Comparison of ENCODE assay signal across 9 cellular contexts in genomic region chr7:151249732-151250072, GRCh38. TPM values are rescaled to one million over a fixed set of nuclear protein-coding genes. Genes with fewer than 3 reads are reported as not detected.
A peak's percentile ranks its signal among the peaks of the same experiment; 100 is the strongest.
DNase-seq lines count a peak whose midpoint lies in the region; ATAC-seq, FAIRE-seq and TF ChIP-seq lines count a peak whose summit lies in the region.
"Had no signal": no experiment of that assay in that cellular context is flagged by ENCODE, and none has a peak within 500 bp of the region (broad histone marks: within the 10 kb centered on the region; RNA-seq: fewer than 3 reads in every experiment).

No MANE protein-coding gene starts in this region.

- no peaks in the 10 kb centered on the region for H3K9me3 Mint-ChIP-seq in dendritic cell treated with granulocyte-macrophage colony-stimulating factor and Interleukin-4, amounts not matched to agents 40 ng/mL and 50 ng/mL, for 4 days
- H3K9me3 Mint-ChIP-seq in activated CD8-positive, alpha-beta memory T cell treated with anti-CD3 and anti-CD28 coated beads, Interleukin-2, amount 10 ng/mL, durations not matched to agents 7 days and 5 days (ENCODE audit: low read depth): no peaks in the 10 kb centered on the region
- H3K9me3 Mint-ChIP-seq in stimulated activated naive CD8-positive, alpha-beta T cell treated with anti-CD3 and anti-CD28 coated beads, Interleukin-15, amount 100 ng/mL, for 72 hours: no peaks in the 10 kb centered on the region

- peak overlapping the region; percentile 82 to 94; a peak in 5 of 6 replicates for H3K27ac ChIP-seq in A549
- no peak overlapping the region for H3K27ac ChIP-seq in HUES64 (ENCODE audit: low read depth, low read length)
- H3K27ac ChIP-seq in muscle layer of colon (ENCODE audit: low read depth, low read length): peak overlapping the region; percentile 95

- H3K36me3 ChIP-seq in HUES64 (ENCODE audit: insufficient read depth, low read length) (no peaks in the 10 kb centered on the region), muscle layer of colon (ENCODE audit: insufficient read depth, low read length) (no peaks in the 10 kb centered on the region)

- H3K27ac Mint-ChIP-seq in dendritic cell treated with granulocyte-macrophage colony-stimulating factor and Interleukin-4, amounts not matched to agents 40 ng/mL and 50 ng/mL, for 4 days: peak overlapping the region; percentile 45
- H3K27ac Mint-ChIP-seq in activated CD8-positive, alpha-beta memory T cell treated with anti-CD3 and anti-CD28 coated beads, Interleukin-2, amount 10 ng/mL, durations not matched to agents 7 days and 5 days: no peak overlapping the region
- no peak overlapping the region for H3K27ac Mint-ChIP-seq in stimulated activated naive CD8-positive, alpha-beta T cell treated with anti-CD3 and anti-CD28 coated beads, Interleukin-15, amount 100 ng/mL, for 72 hours

- H3K4me1 ChIP-seq in A549 (peaks cover 57% of the 10 kb centered on the region), HUES64 (ENCODE audit: insufficient read depth, low read length) (peaks cover 42% of the 10 kb centered on the region), muscle layer of colon (ENCODE audit: insufficient read depth, low read length) (peaks cover 61% of the 10 kb centered on the region)

- TF ChIP-seq EP300 in A549 (IDR thresholded peaks at IDR 0.05): no peak

- H3K9ac ChIP-seq in HUES64 (ENCODE audit: low read depth, low read length) (no peak overlapping the region), muscle layer of colon (ENCODE audit: low read length) (peak overlapping the region; percentile 33)

- H3K4me3 Mint-ChIP-seq in dendritic cell treated with granulocyte-macrophage colony-stimulating factor and Interleukin-4, amounts not matched to agents 40 ng/mL and 50 ng/mL, for 4 days: peak overlapping the region; percentile 59
- H3K4me3 Mint-ChIP-seq in activated CD8-positive, alpha-beta memory T cell treated with anti-CD3 and anti-CD28 coated beads, Interleukin-2, amount 10 ng/mL, durations not matched to agents 7 days and 5 days: no peak overlapping the region
- peak overlapping the region in 1 of 2 donors; percentile 47 for H3K4me3 Mint-ChIP-seq in stimulated activated naive CD8-positive, alpha-beta T cell treated with anti-CD3 and anti-CD28 coated beads, Interleukin-15, amount 100 ng/mL, for 72 hours

- no peaks in the 10 kb centered on the region for H3K36me3 Mint-ChIP-seq in dendritic cell treated with granulocyte-macrophage colony-stimulating factor and Interleukin-4, amounts not matched to agents 40 ng/mL and 50 ng/mL, for 4 days (ENCODE audit: low read depth)
- H3K36me3 Mint-ChIP-seq in activated CD8-positive, alpha-beta memory T cell treated with anti-CD3 and anti-CD28 coated beads, Interleukin-2, amount 10 ng/mL, durations not matched to agents 7 days and 5 days: no peaks in the 10 kb centered on the region

- TF ChIP-seq CTCF in A549 (IDR thresholded peaks at IDR 0.05): no peak

- CTCF ChIA-PET in A549 (lab: Yijun Ruan, JAX): interaction anchor here (1.8 kb wide), 1 partner anchor 53 kb away, joined by 6 read pairs; no protein-coding TSS in a partner anchor
- CTCF ChIA-PET in activated CD8-positive, alpha-beta memory T cell treated with anti-CD3 and anti-CD28 coated beads, Interleukin-2, amount 10 ng/mL, durations not matched to agents 7 days and 5 days (lab: Charles Lee): interaction anchor here (0.9 to 2.2 kb wide), 2 partner anchors 54 to 126 kb away, joined by 3 to 5 read pairs; no protein-coding TSS in a partner anchor

- peak overlapping the region; percentile 97 for H3K4me2 ChIP-seq in A549

- intact Hi-C loops in dendritic cell treated with granulocyte-macrophage colony-stimulating factor and Interleukin-4, amounts not matched to agents 40 ng/mL and 50 ng/mL, for 4 days (cut with micrococcal nuclease): no loop called here

- peaks cover 88% of the 10 kb centered on the region for H3K27me3 Mint-ChIP-seq in dendritic cell treated with granulocyte-macrophage colony-stimulating factor and Interleukin-4, amounts not matched to agents 40 ng/mL and 50 ng/mL, for 4 days
- peaks cover 80% of the 10 kb centered on the region for H3K27me3 Mint-ChIP-seq in activated CD8-positive, alpha-beta memory T cell treated with anti-CD3 and anti-CD28 coated beads, Interleukin-2, amount 10 ng/mL, durations not matched to agents 7 days and 5 days
- H3K27me3 Mint-ChIP-seq in stimulated activated naive CD8-positive, alpha-beta T cell treated with anti-CD3 and anti-CD28 coated beads, Interleukin-15, amount 100 ng/mL, for 72 hours: peaks cover 65% of the 10 kb centered on the region

- no peak for TF ChIP-seq POLR2A in A549 (IDR thresholded peaks at IDR 0.05; ENCODE audit: low read length)

- TF ChIP-seq RAD21 in A549 (conservative IDR thresholded peaks at IDR 0.05 in 1 of 2, IDR thresholded peaks at IDR 0.05 in 1 of 2): no peak

- H3K4me3 ChIP-seq in A549: no peak overlapping the region
- 0 out of 2 replicates have a peak overlapping the region, but pooled peaks have one; percentile 57 for H3K4me3 ChIP-seq in HUES64 (ENCODE audit: low read length)
- peak overlapping the region in 1 of 2 donors; percentile 55 for H3K4me3 ChIP-seq in muscle layer of colon (ENCODE audit: low read depth in 1 of 2, low read length in 2 of 2)

- POLR2A ChIA-PET in A549 (lab: Yijun Ruan, JAX): no interaction called here

- H3K27me3 ChIP-seq in HUES64 (ENCODE audit: insufficient read depth, low read length): peaks cover 91% of the 10 kb centered on the region
- H3K27me3 ChIP-seq in muscle layer of colon (ENCODE audit: control insufficient read depth in 1 of 2, insufficient read depth in 2 of 2, low read length in 2 of 2): peaks cover 0 to 3% of the 10 kb centered on the region in 2 donors

- peak; percentile 60 for DNase-seq in A549 (ENCODE audit: low read depth in 1 of 2, low spot score in 1 of 2)
- no peak for DNase-seq in activated CD8-positive, alpha-beta memory T cell treated with anti-CD3 and anti-CD28 coated beads, Interleukin-2, amount 10 ng/mL, durations not matched to agents 7 days and 5 days
- DNase-seq in activated CD4-positive, alpha-beta T cell treated with anti-CD3 and anti-CD28 coated beads, Interleukin-2, amount 50 U/mL, for 48 hours: no peak
- no peak for DNase-seq in stimulated activated naive CD8-positive, alpha-beta T cell treated with anti-CD3 and anti-CD28 coated beads, Interleukin-15, amount 100 ng/mL, for 72 hours

- H3K4me1 Mint-ChIP-seq in dendritic cell treated with granulocyte-macrophage colony-stimulating factor and Interleukin-4, amounts not matched to agents 40 ng/mL and 50 ng/mL, for 4 days (ENCODE audit: low read depth): peaks cover 44% of the 10 kb centered on the region
- H3K4me1 Mint-ChIP-seq in activated CD8-positive, alpha-beta memory T cell treated with anti-CD3 and anti-CD28 coated beads, Interleukin-2, amount 10 ng/mL, durations not matched to agents 7 days and 5 days: peaks cover 19% of the 10 kb centered on the region
- H3K4me1 Mint-ChIP-seq in stimulated activated naive CD8-positive, alpha-beta T cell treated with anti-CD3 and anti-CD28 coated beads, Interleukin-15, amount 100 ng/mL, for 72 hours: peaks cover 67% of the 10 kb centered on the region

- no peak for FAIRE-seq in A549 (lab: Jason Lieb, UNC)
- FAIRE-seq: TTC549 had no signal

- 34% methylated on average over 5 of the region's 5 CpGs for WGBS in A549 (ENCODE audit: missing lambda C conversion rate)
- 17% methylated on average over 5 of the region's 5 CpGs for WGBS in HUES64

- no peaks in the 10 kb centered on the region for H3K9me3 ChIP-seq in A549
- H3K9me3 ChIP-seq in HUES64 (ENCODE audit: insufficient read depth, low read depth, low read length): no peaks in the 10 kb centered on the region
- H3K9me3 ChIP-seq in muscle layer of colon (ENCODE audit: low read length): no peaks in the 10 kb centered on the region

- 0 out of 6 replicates have a peak, but pooled peaks of 1 of the 2 experiments have one; percentile 4 for ATAC-seq in A549
- no peak for ATAC-seq in GM21526 (IDR thresholded peaks at IDR 0.05; ENCODE audit: low FRiP score, unreplicated experiment)
- ATAC-seq in activated CD8-positive, alpha-beta memory T cell treated with anti-CD3 and anti-CD28 coated beads, Interleukin-2, amount 10 ng/mL, durations not matched to agents 7 days and 5 days: no peak
- no peak for ATAC-seq in stimulated activated naive CD8-positive, alpha-beta T cell treated with anti-CD3 and anti-CD28 coated beads, Interleukin-15, amount 100 ng/mL, for 72 hours

RNA-seq across cellular contexts. Expression of gene SMARCD3, which starts 1.2 kb away (rescaled TPM):
- polyA plus RNA-seq in A549 (2011; rRNA removed) (12.5 and 14.5 TPM in 2 replicates), A549 (2017; fragmentation: RNase III; extraction: RNeasy Plus Mini Kit Qiagen cat#74134 plus additional on column Dnase treatment) (10.6 to 11.9 TPM (median 11.6 TPM) in 3 replicates)
- polyA plus RNA-seq in A549 (2012; cell fraction: cytosol; rRNA removed): 10.9 and 14.3 TPM in 2 replicates
- 48.7 and 61.4 TPM in 2 replicates for polyA plus RNA-seq in A549 (2012; cell fraction: nucleus; rRNA removed)
- polyA minus RNA-seq in A549 (2011; rRNA and poly(A)+ RNA removed): 13.0 and 15.2 TPM in 2 replicates
- polyA plus RNA-seq in HUES64 (2013, experiment 1 of 2): 7.7 TPM
- 11.5 TPM for polyA plus RNA-seq in HUES64 (2013, experiment 2 of 2)
- total RNA-seq in activated CD8-positive, alpha-beta memory T cell treated with anti-CD3 and anti-CD28 coated beads, Interleukin-2, amount 10 ng/mL, durations not matched to agents 7 days and 5 days: 1 to 10 TPM; 1.0 to 2.5 TPM

RNA-seq across cellular contexts. Expression of gene CHPF2, which starts 17.4 kb away (rescaled TPM):
- polyA plus RNA-seq in A549 (2011; rRNA removed): 14.9 and 17.2 TPM in 2 replicates
- polyA plus RNA-seq in A549 (2012; cell fraction: cytosol; rRNA removed): 22.6 and 34.6 TPM in 2 replicates
- polyA plus RNA-seq in A549 (2012; cell fraction: nucleus; rRNA removed): 62.9 and 75.7 TPM in 2 replicates
- 24.7 to 29.6 TPM (median 28.0 TPM) in 3 replicates for polyA plus RNA-seq in A549 (2017; fragmentation: RNase III; extraction: RNeasy Plus Mini Kit Qiagen cat#74134 plus additional on column Dnase treatment)
- polyA minus RNA-seq in A549 (2011; rRNA and poly(A)+ RNA removed): 16.7 and 27.0 TPM in 2 replicates
- polyA plus RNA-seq in HUES64 (2013, experiment 1 of 2): 11.8 TPM
- 12.5 TPM for polyA plus RNA-seq in HUES64 (2013, experiment 2 of 2)
- total RNA-seq in activated CD8-positive, alpha-beta memory T cell treated with anti-CD3 and anti-CD28 coated beads, Interleukin-2, amount 10 ng/mL, durations not matched to agents 7 days and 5 days: 10 to 100 TPM; 46.1 to 46.8 TPM

RNA-seq across cellular contexts. Expression of gene ABCF2, which starts 22.7 kb away (rescaled TPM):
- polyA plus RNA-seq in A549 (2011; rRNA removed): 47.8 and 53.8 TPM in 2 replicates
- polyA plus RNA-seq in A549 (2012; cell fraction: cytosol; rRNA removed): 59.3 and 63.3 TPM in 2 replicates
- polyA plus RNA-seq in A549 (2012; cell fraction: nucleus; rRNA removed): 70.5 and 71.8 TPM in 2 replicates
- 69.1 to 76.3 TPM (median 70.9 TPM) in 3 replicates for polyA plus RNA-seq in A549 (2017; fragmentation: RNase III; extraction: RNeasy Plus Mini Kit Qiagen cat#74134 plus additional on column Dnase treatment)
- polyA minus RNA-seq in A549 (2011; rRNA and poly(A)+ RNA removed): 61.8 and 67.2 TPM in 2 replicates
- polyA plus RNA-seq in HUES64 (2013, experiment 1 of 2): 55.5 TPM
- 44.7 TPM for polyA plus RNA-seq in HUES64 (2013, experiment 2 of 2)
- total RNA-seq in activated CD8-positive, alpha-beta memory T cell treated with anti-CD3 and anti-CD28 coated beads, Interleukin-2, amount 10 ng/mL, durations not matched to agents 7 days and 5 days: 10 to 100 TPM; 37.8 to 47.3 TPM

RNA-seq across cellular contexts. Expression of gene H2BK1, which starts 39.4 kb away (rescaled TPM):
- polyA plus RNA-seq in A549 (2011; rRNA removed): not detected in 2 replicates
- polyA plus RNA-seq in A549 (2012; cell fraction: cytosol; rRNA removed): not detected in 2 replicates
- not detected in 2 replicates for polyA plus RNA-seq in A549 (2012; cell fraction: nucleus; rRNA removed)
- polyA plus RNA-seq in A549 (2017; fragmentation: RNase III; extraction: RNeasy Plus Mini Kit Qiagen cat#74134 plus additional on column Dnase treatment): not detected in 3 replicates
- polyA minus RNA-seq in A549 (2011; rRNA and poly(A)+ RNA removed): not detected in 2 replicates
- not detected for polyA plus RNA-seq in HUES64 (2013, experiment 1 of 2)
- polyA plus RNA-seq in HUES64 (2013, experiment 2 of 2): not detected
- total RNA-seq in activated CD8-positive, alpha-beta memory T cell treated with anti-CD3 and anti-CD28 coated beads, Interleukin-2, amount 10 ng/mL, durations not matched to agents 7 days and 5 days: not detected

Comparison
In these comparisons a context has a peak if more than half of its experiments do, and no peak if none do; other contexts are left out.
1. DNase-seq: peak in A549 (2 of 2); none in activated CD8-positive, alpha-beta memory T cell treated with anti-CD3 and anti-CD28 coated beads, Interleukin-2, amount 10 ng/mL, durations not matched to agents 7 days and 5 days (single experiment), activated CD4-positive, alpha-beta T cell treated with anti-CD3 and anti-CD28 coated beads, Interleukin-2, amount 50 U/mL, for 48 hours (0 of 2) and stimulated activated naive CD8-positive, alpha-beta T cell treated with anti-CD3 and anti-CD28 coated beads, Interleukin-15, amount 100 ng/mL, for 72 hours (0 of 2).